Comparison of ENCODE assay signal across 10 cellular contexts in the genomic region with DNA sequence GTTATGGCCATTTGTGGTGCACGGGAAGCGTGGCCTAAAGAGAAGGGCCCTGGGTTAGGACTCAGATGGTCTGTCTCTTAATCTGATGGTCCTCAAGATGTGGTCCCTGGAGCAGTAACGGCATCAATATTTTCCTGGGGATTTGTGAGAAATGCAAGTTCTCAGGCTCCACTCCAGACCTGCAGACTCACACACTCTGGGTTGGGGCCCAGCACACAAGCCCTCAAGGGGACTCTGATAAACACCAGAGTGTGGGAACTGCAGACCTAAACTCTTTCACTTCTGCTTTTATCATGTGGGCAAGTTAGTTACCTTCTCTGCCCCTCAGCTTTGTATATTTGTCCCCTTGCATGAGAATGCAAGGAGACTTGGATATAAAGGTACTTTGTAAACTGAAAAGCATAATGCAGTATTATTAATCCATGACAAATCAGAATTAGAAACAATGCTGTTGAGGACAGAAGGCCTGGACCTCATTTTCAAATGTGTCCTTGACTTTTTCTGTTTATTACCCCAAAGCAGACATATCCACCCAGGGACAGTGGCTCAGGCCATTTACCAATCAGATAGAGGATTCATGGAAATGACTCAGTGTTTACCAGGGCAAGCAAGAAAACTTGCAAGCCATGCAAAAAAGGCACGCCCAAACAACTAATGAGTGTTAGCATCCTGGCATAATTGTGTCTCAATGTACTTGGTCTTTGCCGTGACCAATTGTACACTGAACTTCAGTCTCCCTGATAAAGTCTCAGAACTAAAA.
DNase-seq lines count a peak whose midpoint lies in the region; ATAC-seq and TF ChIP-seq lines count a peak whose summit lies in the region.
"Had no signal": no experiment of that assay in that cellular context is flagged by ENCODE, and none has a peak within 500 bp of the region (broad histone marks: within the 10 kb centered on the region; RNA-seq: fewer than 3 reads in every experiment).

No MANE protein-coding gene starts in this region.

- TF ChIP-seq CTCF in right lobe of liver (IDR thresholded peaks at IDR 0.05): no peak
- no peak for TF ChIP-seq CTCF in esophagus muscularis mucosa (IDR thresholded peaks at IDR 0.05)
- TF ChIP-seq CTCF in tibial nerve (IDR thresholded peaks at IDR 0.05): no peak

- TF ChIP-seq POLR2A in right lobe of liver (IDR thresholded peaks at IDR 0.05) (no peak), esophagus muscularis mucosa (IDR thresholded peaks at IDR 0.05; ENCODE audit: low read depth) (no peak), tibial nerve (IDR thresholded peaks at IDR 0.05) (no peak)

- intact Hi-C loops in right lobe of liver (cut with DNase I) (loop anchor here in 1 of 2 donors (10.0 kb wide), 1 partner anchor 160 kb away; a partner anchor contains a TSS), esophagus muscularis mucosa (cut with DNase I) (no loop called here)

- ATAC-seq in GM18873 (IDR thresholded peaks at IDR 0.05; ENCODE audit: low FRiP score, unreplicated experiment) (peak; percentile 95), GM21717 (IDR thresholded peaks at IDR 0.05; ENCODE audit: unreplicated experiment) (peak; percentile 97), HG03342 (IDR thresholded peaks at IDR 0.05; ENCODE audit: unreplicated experiment) (peak; percentile 99), right lobe of liver (peak; percentile 76 to 84 (median 78))
- no peak for ATAC-seq in stimulated activated naive CD8-positive, alpha-beta T cell treated with anti-CD3 and anti-CD28 coated beads, Interleukin-15, Interleukin-2, amounts not matched to agents 100 U/mL and 50 U/mL, for 24 hours

- H3K27ac ChIP-seq in right lobe of liver (peak overlapping the region; percentile 26 to 47 (median 47)), esophagus muscularis mucosa (replicated peaks in 1 of 4) (no peak overlapping the region), tibial nerve (no peak overlapping the region)
- H3K27ac ChIP-seq: neutrophil had no signal

- H3K36me3 ChIP-seq in right lobe of liver (no peaks in the 10 kb centered on the region), esophagus muscularis mucosa (no peaks in the 10 kb centered on the region), tibial nerve (no peaks in the 10 kb centered on the region)
- H3K36me3 ChIP-seq: neutrophil had no signal

- H3K4me3 ChIP-seq in right lobe of liver: no peak overlapping the region
- H3K4me3 ChIP-seq in esophagus muscularis mucosa: no peak overlapping the region
- H3K4me3 ChIP-seq in tibial nerve: no peak overlapping the region

- WGBS in right lobe of liver (ENCODE audit: insufficient coverage, low coverage, low lambda C conversion rate, missing lambda C conversion rate): 60% methylated on average over 4 of the region's 5 CpGs
- 86% methylated on average over 5 of the region's 5 CpGs for WGBS in esophagus muscularis mucosa
- WGBS in tibial nerve, 2 donors: 79% methylated on average over 5 of the region's 5 CpGs

- H3K4me1 ChIP-seq in right lobe of liver: peaks cover 0 to 11% (median 4%) of the 10 kb centered on the region in 4 donors
- H3K4me1 ChIP-seq in esophagus muscularis mucosa: no peaks in the 10 kb centered on the region
- no peaks in the 10 kb centered on the region for H3K4me1 ChIP-seq in tibial nerve

- H3K27me3 ChIP-seq in right lobe of liver (no peaks in the 10 kb centered on the region), esophagus muscularis mucosa (no peaks in the 10 kb centered on the region), tibial nerve (no peaks in the 10 kb centered on the region)
- H3K27me3 ChIP-seq: neutrophil had no signal

- TF ChIP-seq EP300 in esophagus muscularis mucosa (IDR thresholded peaks at IDR 0.05) (no peak), tibial nerve (IDR thresholded peaks at IDR 0.05) (no peak)

- DNase-seq in right lobe of liver (peak in 1 of 3 donors; percentile 21), esophagus muscularis mucosa (ENCODE audit: extremely low spot score) (no peak), tibial nerve (ENCODE audit: low spot score in 2 of 2) (no peak), NCI-H526 treated with DMSO at 0.1 percent for 48 hours (lab: John Stamatoyannopoulos, UW) (no peak)
- no peak for DNase-seq in stimulated activated naive CD8-positive, alpha-beta T cell treated with anti-CD3 and anti-CD28 coated beads, Interleukin-15, Interleukin-2, amounts not matched to agents 100 U/mL and 50 U/mL, for 24 hours
- DNase-seq: dermis blood vessel endothelial cell had no signal

- H3K9me3 ChIP-seq in right lobe of liver (no peaks in the 10 kb centered on the region), esophagus muscularis mucosa (no peaks in the 10 kb centered on the region), tibial nerve (no peaks in the 10 kb centered on the region)
- H3K9me3 ChIP-seq: neutrophil had no signal

Comparison
In these comparisons a context has a peak if more than half of its experiments do, and no peak if none do; other contexts are left out.
1. H3K27ac ChIP-seq: peak in right lobe of liver (3 of 3); none in esophagus muscularis mucosa (0 of 4) and tibial nerve (0 of 4).